In genomic region chr6:73983367-73983766, GRCh38 we compare ENCODE assay signal across 26 cellular contexts.
DNase-seq lines count a peak whose midpoint lies in the region; ATAC-seq, FAIRE-seq and TF ChIP-seq lines count a peak whose summit lies in the region.
"Had no signal": no experiment of that assay in that cellular context is flagged by ENCODE, and none has a peak within 500 bp of the region (broad histone marks: within the 10 kb centered on the region; RNA-seq: fewer than 3 reads in every experiment).

No MANE protein-coding gene starts in this region.

- H3K9ac ChIP-seq in mesendoderm (ENCODE audit: low read length), result no peak overlapping the region

- H2BK15ac ChIP-seq in mesendoderm (replicated peaks; ENCODE audit: low read depth), result no peak overlapping the region

- H3K4me3 ChIP-seq in fibroblast of the aortic adventitia (ENCODE audit: low read depth, low read length), result no peak overlapping the region
- no peak overlapping the region for H3K4me3 ChIP-seq in mesendoderm (ENCODE audit: low read length)
- H3K4me3 ChIP-seq: esophagus muscularis mucosa, pancreas, SK-N-MC, transverse colon had no signal

- no peaks in the 10 kb centered on the region for H3K79me2 ChIP-seq in mesendoderm (ENCODE audit: control insufficient read depth, insufficient read depth, low read length)

- H3K27me3 ChIP-seq in mesendoderm (ENCODE audit: insufficient read depth, low read length, poor library complexity), result no peaks in the 10 kb centered on the region
- H3K27me3 ChIP-seq: esophagus muscularis mucosa, pancreas, transverse colon had no signal

- no peak for FAIRE-seq in RCC 7860 (lab: Jason Lieb, UNC)
- FAIRE-seq: GM12891, pancreas had no signal

- H3K4me1 ChIP-seq in mesendoderm (ENCODE audit: control insufficient read depth, low read depth, low read length), result no peaks in the 10 kb centered on the region
- H3K4me1 ChIP-seq: pancreas, transverse colon had no signal

- H3K4me2 ChIP-seq in mesendoderm (ENCODE audit: low read length), result no peak overlapping the region

- no peaks in the 10 kb centered on the region for H3K36me3 ChIP-seq in mesendoderm (ENCODE audit: control insufficient read depth, insufficient read depth, low read length)
- H3K36me3 ChIP-seq: esophagus muscularis mucosa, pancreas, transverse colon had no signal

- ATAC-seq in GM19328 (IDR thresholded peaks at IDR 0.05; ENCODE audit: unreplicated experiment) (no peak), HG02571 (IDR thresholded peaks at IDR 0.05; ENCODE audit: unreplicated experiment) (no peak)
- ATAC-seq: left lobe of liver, pancreas, right cardiac atrium had no signal

- H3K23ac ChIP-seq in mesendoderm (ENCODE audit: low read length), result no peak overlapping the region

- no peak overlapping the region for H2AK5ac ChIP-seq in mesendoderm (ENCODE audit: low read length)

- no peak overlapping the region for H3K27ac ChIP-seq in mesendoderm (ENCODE audit: low read depth, low read length)
- H3K27ac ChIP-seq: esophagus muscularis mucosa, HL-60, pancreas, RWPE1, SK-N-MC, transverse colon had no signal

- no peak overlapping the region for H2BK120ac ChIP-seq in mesendoderm (ENCODE audit: low read depth, low read length)

- no peaks in the 10 kb centered on the region for H3K79me1 ChIP-seq in mesendoderm (ENCODE audit: low read length)

- no peak overlapping the region for H3K56ac ChIP-seq in mesendoderm (ENCODE audit: low read length)

- H4K5ac ChIP-seq in mesendoderm (ENCODE audit: low read length), result no peak overlapping the region

- H3K4ac ChIP-seq in mesendoderm (ENCODE audit: low read depth, low read length), result no peak overlapping the region

- WGBS in mesendoderm (ENCODE audit: extremely low coverage, insufficient coverage, low lambda C conversion rate), result no CpG with 5 or more reads among the region's 2 CpGs

- H2BK5ac ChIP-seq in mesendoderm (ENCODE audit: low read length), result no peak overlapping the region

- TF ChIP-seq CTCF in fibroblast of the aortic adventitia (IDR thresholded peaks at IDR 0.05; ENCODE audit: insufficient read depth, low read length), result no peak

- no peak overlapping the region for H3K18ac ChIP-seq in mesendoderm (ENCODE audit: low read length)

- no peak overlapping the region for H4K8ac ChIP-seq in mesendoderm (ENCODE audit: low read depth, low read length)

- DNase-seq in EL (peak; percentile 82), NCI-H226 (peak; percentile 59), fibroblast of the aortic adventitia (ENCODE audit: low read depth) (peak; percentile 40), renal cortical epithelial cell (ENCODE audit: low read depth) (peak; percentile 3), RCC 7860 (ENCODE audit: low spot score) (no peak), mesendoderm (no peak)
- DNase-seq: activated CD8-positive, alpha-beta memory T cell treated with anti-CD3 and anti-CD28 coated beads for 24 hours; activated naive CD4-positive, alpha-beta T cell treated with Interleukin-2 at 50 U/mL for 16 hours; activated T-cell treated with anti-CD3 and anti-CD28 coated beads, Interleukin-2, amount 50 U/mL, for 24 hours; amygdala; endodermal cell; NCI-H1105 treated with DMSO at 0.1 percent for 48 hours; NCI-H2029; NCI-H2227 treated with DMSO at 0.1 percent for 48 hours; NCI-H748 treated with DMSO at 0.1 percent for 48 hours; pancreas; right cardiac atrium; transverse colon had no signal

Comparison
In these comparisons a context has a peak if more than half of its experiments do, and no peak if none do; other contexts are left out.
1. DNase-seq: peak in EL (single experiment), NCI-H226 (single experiment), fibroblast of the aortic adventitia (single experiment) and renal cortical epithelial cell (single experiment); none in RCC 7860 (single experiment) and mesendoderm (single experiment).